Comparison of ENCODE assay signal across 20 cellular contexts in the genomic region with DNA sequence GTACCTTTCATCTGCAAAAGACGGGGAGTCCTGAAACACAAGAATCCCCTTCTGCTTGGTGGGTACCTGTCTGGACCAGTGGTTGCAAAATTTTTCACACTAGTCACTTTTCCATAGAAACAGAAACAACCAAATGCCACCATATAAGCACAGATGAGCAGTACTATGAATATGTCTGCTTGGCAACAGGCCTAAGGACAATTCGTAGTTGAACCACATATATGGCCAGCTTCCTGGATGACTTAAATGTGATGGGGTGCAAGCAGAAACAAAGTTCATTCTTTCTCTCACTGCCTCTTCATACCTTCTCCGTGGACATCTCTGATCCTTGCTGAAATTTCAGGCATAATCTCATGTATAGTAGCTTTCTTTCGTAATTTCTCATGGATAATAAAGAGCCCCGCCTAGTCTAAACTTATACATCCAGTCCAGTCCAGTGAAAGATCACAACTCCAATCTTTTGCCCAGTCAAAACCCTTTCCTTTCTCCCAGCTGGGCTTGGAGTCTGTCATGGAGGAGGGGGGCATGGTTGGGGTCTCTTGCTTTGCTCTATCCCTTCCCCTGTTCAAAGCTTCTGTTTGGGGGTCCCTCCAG. TPM values are rescaled to one million over a fixed set of nuclear protein-coding genes. Genes with fewer than 3 reads are reported as not detected.
DNase-seq lines count a peak whose midpoint lies in the region; ATAC-seq, FAIRE-seq and TF ChIP-seq lines count a peak whose summit lies in the region.
"Had no signal": no experiment of that assay in that cellular context is flagged by ENCODE, and none has a peak within 500 bp of the region (broad histone marks: within the 10 kb centered on the region; RNA-seq: fewer than 3 reads in every experiment).

No MANE protein-coding gene starts in this region.

- TF ChIP-seq CTCF in DND-41 (IDR thresholded peaks at IDR 0.05; ENCODE audit: borderline replicate concordance, extremely low read depth, low read length, poor library complexity, severe bottlenecking) (no peak), colonic mucosa (IDR thresholded peaks at IDR 0.05) (no peak)

- H3K79me2 ChIP-seq in DND-41 (ENCODE audit: insufficient read depth, low read length): no peaks in the 10 kb centered on the region

- FAIRE-seq in small intestine (lab: Jason Lieb, UNC): no peak

- H3K36me3 ChIP-seq in DND-41 (ENCODE audit: insufficient read depth, low read length) (no peaks in the 10 kb centered on the region), colonic mucosa (no peaks in the 10 kb centered on the region), small intestine (ENCODE audit: control insufficient read depth in 2 of 2, insufficient read depth in 2 of 2, low read length in 2 of 2) (no peaks in the 10 kb centered on the region)
- H3K36me3 ChIP-seq: HAP-1, Peyer's patch had no signal

- no peak for ATAC-seq in DND-41 (ENCODE audit: insufficient read depth, low read depth)
- no peak for ATAC-seq in left cardiac atrium

- no peak overlapping the region for H3K4me3 ChIP-seq in DND-41 (ENCODE audit: low read depth in 1 of 2, low read length in 2 of 2)
- H3K4me3 ChIP-seq in colonic mucosa: no peak overlapping the region
- no peak overlapping the region for H3K4me3 ChIP-seq in small intestine (ENCODE audit: low read depth in 1 of 2, low read length in 2 of 2)
- H3K4me3 ChIP-seq: HAP-1, Peyer's patch had no signal

- H4K20me1 ChIP-seq in DND-41 (ENCODE audit: insufficient read depth, low read length): no peaks in the 10 kb centered on the region

- 52 to 77% (median 61%) methylated on average over 5 of the region's 5 CpGs for WGBS in small intestine, 3 donors

- intact Hi-C loops in colonic mucosa (cut with DNase I): no loop called here
- intact Hi-C loops in left cardiac atrium (cut with DNase I): no loop called here

- H3K4me1 ChIP-seq in DND-41 (ENCODE audit: insufficient read depth, low read length) (peaks cover 38% of the 10 kb centered on the region), colonic mucosa (peaks cover 21% of the 10 kb centered on the region), small intestine (ENCODE audit: control insufficient read depth in 2 of 2, insufficient read depth in 1 of 2, low read depth in 1 of 2, low read length in 1 of 2) (peaks cover 10 to 11% of the 10 kb centered on the region in 2 donors)
- H3K4me1 ChIP-seq: HAP-1 had no signal

- no peak overlapping the region for H2AFZ ChIP-seq in DND-41 (ENCODE audit: low read depth, low read length)

- no peak overlapping the region for H3K9ac ChIP-seq in DND-41 (ENCODE audit: low read depth, low read length)
- H3K9ac ChIP-seq in colonic mucosa (ENCODE audit: low read depth in 2 of 2, low read length in 2 of 2): peak overlapping the region in 1 of 2 donors; percentile 36
- H3K9ac ChIP-seq: SK-N-SH had no signal

- no peaks in the 10 kb centered on the region for H3K9me3 ChIP-seq in DND-41 (ENCODE audit: insufficient read depth, low read length, severe bottlenecking)
- H3K9me3 ChIP-seq in colonic mucosa: no peaks in the 10 kb centered on the region
- no peaks in the 10 kb centered on the region for H3K9me3 ChIP-seq in small intestine (ENCODE audit: control insufficient read depth, low read depth)
- H3K9me3 ChIP-seq: HAP-1, Peyer's patch, SK-N-SH had no signal

- no peak overlapping the region for H3K4me2 ChIP-seq in DND-41 (ENCODE audit: insufficient read depth, low read length)
- H3K4me2 ChIP-seq: SK-N-SH had no signal

- H3K27ac ChIP-seq in DND-41 (ENCODE audit: low read length) (peak overlapping the region; percentile 18; the same call in 1 of the 2 replicates), colonic mucosa (peak overlapping the region; percentile 51), small intestine (ENCODE audit: low read depth in 1 of 2, low read length in 1 of 2) (peak overlapping the region; percentile 38 to 60)
- H3K27ac ChIP-seq: HL-60 had no signal

- DNase-seq in DND-41: no peak
- DNase-seq in HCEC 1CT: peak; percentile 22
- no peak for DNase-seq in colonic mucosa
- peak; percentile 48 for DNase-seq in small intestine
- no peak for DNase-seq in T1000 (lab: John Stamatoyannopoulos, UW)
- no peak for DNase-seq in NCI-H345 treated with DMSO at 0.1 percent for 48 hours (lab: John Stamatoyannopoulos, UW; ENCODE audit: unreplicated experiment)
- no peak for DNase-seq in left cardiac atrium
- DNase-seq: DMS 273 treated with DMSO at 0.1 percent for 48 hours, EL, NCI-H1105 treated with DMSO at 0.1 percent for 48 hours, NCI-H187 treated with DMSO at 0.1 percent for 48 hours, NCI-H774, Right ventricle myocardium superior, SK-N-SH had no signal

- H3K27me3 ChIP-seq in DND-41 (ENCODE audit: insufficient read depth, low read length, poor library complexity) (no peaks in the 10 kb centered on the region), colonic mucosa (no peaks in the 10 kb centered on the region), small intestine (ENCODE audit: control insufficient read depth in 2 of 2, insufficient read depth in 2 of 2, low read length in 2 of 2) (no peaks in the 10 kb centered on the region)
- H3K27me3 ChIP-seq: Peyer's patch had no signal

RNA-seq across cellular contexts. Expression of gene FCAMR, which starts 7.0 kb away (rescaled TPM):
- 1 to 10 TPM in 1 of 2 donors, under 1 TPM in 1; 0.56 to 4.5 TPM for total RNA-seq in colonic mucosa
- polyA plus RNA-seq in small intestine: 1 to 10 TPM in 1 of 3 donors, under 1 TPM in 2; 0.54 to 4.5 (median 0.67) TPM
- not detected for total RNA-seq in left cardiac atrium
- total RNA-seq: NCI-H460, Right ventricle myocardium superior had no signal
- polyA plus RNA-seq: AG04450, BJ, SK-N-SH had no signal

RNA-seq across cellular contexts. Expression of gene PIGR, which starts 16.9 kb away (rescaled TPM):
- over 10,000 TPM in 1 of 2 donors, 1,000 to 10,000 TPM in 1; 7,504 to 12,164 TPM for total RNA-seq in colonic mucosa
- 1,000 to 10,000 TPM in 1 of 3 donors, 100 to 1,000 TPM in 2; 381 to 3,013 (median 616) TPM for polyA plus RNA-seq in small intestine
- under 1 TPM; 0.06 to 0.16 TPM for total RNA-seq in left cardiac atrium
- total RNA-seq: NCI-H460 had no signal
- polyA plus RNA-seq: AG04450, BJ, SK-N-SH had no signal

RNA-seq across cellular contexts. Expression of gene FCMR, which starts 41.5 kb away (rescaled TPM):
- 1 to 10 TPM; 2.3 to 2.7 TPM for total RNA-seq in colonic mucosa
- 1 to 10 TPM; 1.1 to 6.9 (median 2.4) TPM for polyA plus RNA-seq in small intestine
- 1 to 10 TPM; 3.2 to 4.5 TPM for total RNA-seq in left cardiac atrium
- total RNA-seq: NCI-H460 had no signal

Comparison
In these comparisons a context has a peak if more than half of its experiments do, and no peak if none do; other contexts are left out.
1. DNase-seq: peak in HCEC 1CT (single experiment) and small intestine (single experiment); none in DND-41 (single experiment), colonic mucosa (single experiment), T1000 (single experiment), NCI-H345 treated with DMSO at 0.1 percent for 48 hours (single experiment) and left cardiac atrium (single experiment).
2. RNA of gene PIGR, which starts 16.9 kb away (total RNA-seq): 7,504 to 12,164 TPM in colonic mucosa; 0.06 to 0.16 TPM in left cardiac atrium; every median in the first group is over 1,000 times any median in the second.
3. Peak in every context shown above with its lines, with median percentiles within 50 percentile points of each other: H3K27ac ChIP-seq.